8 cellular contexts compared by ENCODE assay signal in the genomic region with DNA sequence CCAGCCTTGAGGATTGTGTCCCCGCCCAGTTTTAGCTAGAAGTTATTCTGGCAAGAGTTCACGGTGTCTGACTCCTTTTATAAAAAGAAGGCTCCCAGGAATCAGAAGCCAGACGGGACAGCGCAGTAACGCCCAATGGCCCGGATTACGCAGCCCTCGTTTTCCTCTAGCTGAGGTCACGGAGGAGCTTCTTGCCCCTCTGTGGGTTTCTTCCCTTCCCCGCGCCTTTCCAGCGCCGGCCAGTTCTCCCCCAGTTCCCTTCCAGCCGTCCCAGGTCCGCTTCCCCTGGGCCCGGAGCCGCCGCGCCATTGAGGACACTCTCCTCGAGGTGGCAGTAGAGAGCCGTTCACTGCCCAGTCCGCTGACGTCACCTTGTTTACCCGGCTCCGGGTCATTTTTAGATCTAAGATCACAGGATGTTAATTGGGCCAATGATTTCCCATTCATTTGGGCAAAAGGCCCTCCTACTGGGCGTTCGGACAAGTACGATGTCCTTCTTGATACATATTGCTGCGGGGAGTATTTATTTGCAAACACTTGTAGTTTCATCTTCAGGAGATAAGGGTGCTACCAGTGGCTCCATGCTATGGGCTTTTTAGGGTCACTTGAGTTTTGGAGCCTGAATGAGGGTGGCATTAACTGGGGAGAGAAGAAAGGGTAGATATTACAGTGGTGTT.
DNase-seq lines count a peak whose midpoint lies in the region; ATAC-seq and TF ChIP-seq lines count a peak whose summit lies in the region.

No MANE protein-coding gene starts in this region.

- H3K9ac ChIP-seq in mucosa of rectum (ENCODE audit: low read depth in 1 of 2, low read length in 2 of 2) = peak overlapping the region; percentile 61 to 75

- H3K27me3 ChIP-seq in mucosa of rectum (ENCODE audit: control insufficient read depth in 2 of 2, insufficient read depth in 2 of 2, low read length in 2 of 2) = no peaks in the 10 kb centered on the region

- H3K27ac ChIP-seq in mucosa of rectum (ENCODE audit: low read depth in 2 of 2, low read length in 2 of 2) = peak overlapping the region; percentile 43 to 60

- peaks cover 1% of the 10 kb centered on the region for H3K36me3 Mint-ChIP-seq in IgD-negative memory B cell

- TF ChIP-seq POLR2A in erythroblast (IDR thresholded peaks at IDR 0.05; ENCODE audit: low read length) = no peak

- no peaks in the 10 kb centered on the region for H3K9me3 Mint-ChIP-seq in IgD-negative memory B cell

- H3K4me3 ChIP-seq in mucosa of rectum (ENCODE audit: low read length in 2 of 2) = peak overlapping the region; percentile 48 to 87

- peaks cover 17 to 23% (median 20%) of the 10 kb centered on the region in 3 donors for H3K4me1 Mint-ChIP-seq in IgD-negative memory B cell

- H3K36me3 ChIP-seq in mucosa of rectum (ENCODE audit: control insufficient read depth in 2 of 2, insufficient read depth in 2 of 2, low read length in 2 of 2) = no peaks in the 10 kb centered on the region

- H3K4me3 Mint-ChIP-seq in IgD-negative memory B cell = peak overlapping the region; percentile 5 to 96 (median 85)

- peak; percentile 63 for ATAC-seq in GM21367 (IDR thresholded peaks at IDR 0.05; ENCODE audit: unreplicated experiment)

- peak overlapping the region in 2 of 3 donors; percentile 81 to 88 for H3K27ac Mint-ChIP-seq in IgD-negative memory B cell

- H3K9me3 ChIP-seq in mucosa of rectum (ENCODE audit: control insufficient read depth in 2 of 2, low read length in 2 of 2) = no peaks in the 10 kb centered on the region

- DNase-seq in CMK (ENCODE audit: low read depth) (peak; percentile 49), OCI-M1 (lab: John Stamatoyannopoulos, UW) (peak; percentile 94), erythroblast (lab: John Stamatoyannopoulos, UW) (peak; percentile 85 to 93)
- peak; percentile 88 for DNase-seq in activated T-cell treated with anti-CD3 and anti-CD28 coated beads, Interleukin-2, amount 50 U/mL, for 1 hour
- peak; percentile 60 to 70 for DNase-seq in stimulated activated CD8-positive, alpha-beta memory T cell treated with anti-CD3 and anti-CD28 coated beads, Interleukin-4, amount 100 ng/mL, for 1 hour (ENCODE audit: low read depth in 2 of 2, low spot score in 1 of 2)

- H3K27me3 Mint-ChIP-seq in IgD-negative memory B cell = no peaks in the 10 kb centered on the region

- peaks cover 9 to 10% of the 10 kb centered on the region in 2 donors for H3K4me1 ChIP-seq in mucosa of rectum (ENCODE audit: control insufficient read depth in 2 of 2, insufficient read depth in 2 of 2, low read length in 2 of 2)

Comparison
In these comparisons a context has a peak if more than half of its experiments do, and no peak if none do; other contexts are left out.
1. Peak in every context shown above with its lines: DNase-seq, ATAC-seq, H3K4me3 ChIP-seq and H3K27ac ChIP-seq.